In genomic region chr4:150957095-150957494, GRCh38 we compare ENCODE assay signal across 8 cellular contexts. TPM values are rescaled to one million over a fixed set of nuclear protein-coding genes. Genes with fewer than 3 reads are reported as not detected.
DNase-seq lines count a peak whose midpoint lies in the region; ATAC-seq and TF ChIP-seq lines count a peak whose summit lies in the region.
"Not testable (repeated sequence)": the region's sequence is repeated elsewhere in the genome, so short reads cannot be mapped to it uniquely, and the experiment has no call there.

No MANE protein-coding gene starts in this region.

- not testable (repeated sequence) for TF ChIP-seq CTCF in RWPE2 (IDR thresholded peaks at IDR 0.05; ENCODE audit: poor library complexity, severe bottlenecking); endodermal cell (conservative IDR thresholded peaks at IDR 0.05); foreskin keratinocyte (conservative IDR thresholded peaks at IDR 0.05)

- not testable (repeated sequence) for H3K9me3 ChIP-seq in RWPE2 (ENCODE audit: severe bottlenecking)
- peaks cover 71% of the 10 kb centered on the region for H3K9me3 ChIP-seq in endodermal cell (ENCODE audit: control insufficient read depth, low read length)

- H3K27me3 Mint-ChIP-seq in activated CD4-positive, alpha-beta memory T cell treated with anti-CD3 and anti-CD28 coated beads for 36 hours; activated T-cell treated with anti-CD3 and anti-CD28 coated beads, Interleukin-2, amount 50 U/mL, for 4 hours (ENCODE audit: low read depth); activated naive CD8-positive, alpha-beta T cell treated with anti-CD3 and anti-CD28 coated beads for 36 hours; endodermal cell (ENCODE audit: insufficient read depth); stimulated activated naive CD8-positive, alpha-beta T cell treated with anti-CD3 and anti-CD28 coated beads, Interleukin-15, Interleukin-2, amounts not matched to agents 100 ng/mL and 50 ng/mL, for 24 hours: not testable (repeated sequence)

- CTCF ChIA-PET in activated CD4-positive, alpha-beta memory T cell treated with anti-CD3 and anti-CD28 coated beads for 36 hours (lab: Charles Lee), result interaction anchor here (1.1 kb wide), 1 partner anchor 13 kb away, joined by 5 read pairs; no protein-coding TSS in a partner anchor

- not testable (repeated sequence) for H3K27me3 ChIP-seq in RWPE2 (ENCODE audit: insufficient read depth, poor library complexity, severe bottlenecking); endodermal cell (ENCODE audit: control insufficient read depth, insufficient read depth, low read length, poor library complexity, severe bottlenecking); foreskin keratinocyte

- H3K4me1 Mint-ChIP-seq in activated CD4-positive, alpha-beta memory T cell treated with anti-CD3 and anti-CD28 coated beads for 36 hours (ENCODE audit: low read depth), result peaks cover 48% of the 10 kb centered on the region
- peaks cover 31% of the 10 kb centered on the region for H3K4me1 Mint-ChIP-seq in activated T-cell treated with anti-CD3 and anti-CD28 coated beads, Interleukin-2, amount 50 U/mL, for 4 hours (ENCODE audit: low read depth)
- peaks cover 37% of the 10 kb centered on the region for H3K4me1 Mint-ChIP-seq in activated naive CD8-positive, alpha-beta T cell treated with anti-CD3 and anti-CD28 coated beads for 36 hours
- H3K4me1 Mint-ChIP-seq in endodermal cell, result not testable (repeated sequence)
- H3K4me1 Mint-ChIP-seq in stimulated activated naive CD8-positive, alpha-beta T cell treated with anti-CD3 and anti-CD28 coated beads, Interleukin-15, Interleukin-2, amounts not matched to agents 100 ng/mL and 50 ng/mL, for 24 hours (ENCODE audit: low read depth), result peaks cover 47% of the 10 kb centered on the region

- POLR2A ChIA-PET in activated CD4-positive, alpha-beta memory T cell treated with anti-CD3 and anti-CD28 coated beads for 36 hours (lab: Charles Lee), result interaction anchor here (0.6 kb wide), 1 partner anchor 35 kb away, joined by 3 read pairs; no protein-coding TSS in a partner anchor

- not testable (repeated sequence) for H3K4me3 ChIP-seq in RWPE2 (ENCODE audit: severe bottlenecking)
- peak overlapping the region; percentile 1 for H3K4me3 ChIP-seq in endodermal cell (ENCODE audit: low read length)

- ATAC-seq in RWPE2 (ENCODE audit: low read depth) (peak; percentile 19; the same call in 1 of the 3 replicates), foreskin keratinocyte (peak; percentile 86)
- peak; percentile 66 to 72 for ATAC-seq in activated T-cell treated with anti-CD3 and anti-CD28 coated beads, Interleukin-2, amount 50 U/mL, for 4 hours

- intact Hi-C loops in activated CD4-positive, alpha-beta memory T cell treated with anti-CD3 and anti-CD28 coated beads for 36 hours (cut with micrococcal nuclease), result not testable (repeated sequence)

- not testable (repeated sequence) for H3K36me3 ChIP-seq in RWPE2 (ENCODE audit: low read depth)
- peaks cover 14% of the 10 kb centered on the region for H3K36me3 ChIP-seq in endodermal cell (ENCODE audit: control insufficient read depth, insufficient read depth, low read length)

- peak overlapping the region; percentile 19 for H3K27ac Mint-ChIP-seq in activated CD4-positive, alpha-beta memory T cell treated with anti-CD3 and anti-CD28 coated beads for 36 hours
- peak overlapping the region; percentile 53 for H3K27ac Mint-ChIP-seq in activated naive CD8-positive, alpha-beta T cell treated with anti-CD3 and anti-CD28 coated beads for 36 hours
- not testable (repeated sequence) for H3K27ac Mint-ChIP-seq in endodermal cell
- peak overlapping the region; percentile 61 for H3K27ac Mint-ChIP-seq in stimulated activated naive CD8-positive, alpha-beta T cell treated with anti-CD3 and anti-CD28 coated beads, Interleukin-15, Interleukin-2, amounts not matched to agents 100 ng/mL and 50 ng/mL, for 24 hours

- peaks cover 27% of the 10 kb centered on the region for H3K9me3 Mint-ChIP-seq in activated CD4-positive, alpha-beta memory T cell treated with anti-CD3 and anti-CD28 coated beads for 36 hours
- not testable (repeated sequence) for H3K9me3 Mint-ChIP-seq in activated T-cell treated with anti-CD3 and anti-CD28 coated beads, Interleukin-2, amount 50 U/mL, for 4 hours; stimulated activated naive CD8-positive, alpha-beta T cell treated with anti-CD3 and anti-CD28 coated beads, Interleukin-15, Interleukin-2, amounts not matched to agents 100 ng/mL and 50 ng/mL, for 24 hours
- H3K9me3 Mint-ChIP-seq in activated naive CD8-positive, alpha-beta T cell treated with anti-CD3 and anti-CD28 coated beads for 36 hours, result peaks cover 21% of the 10 kb centered on the region
- peaks cover 72% of the 10 kb centered on the region for H3K9me3 Mint-ChIP-seq in endodermal cell

- H3K4me1 ChIP-seq in RWPE2 (ENCODE audit: insufficient read depth, poor library complexity, severe bottlenecking); endodermal cell (ENCODE audit: control insufficient read depth, insufficient read depth, low read length); foreskin keratinocyte: not testable (repeated sequence)

- H3K27ac ChIP-seq in RWPE2 (ENCODE audit: poor library complexity, severe bottlenecking); endodermal cell (ENCODE audit: low read depth, low read length): not testable (repeated sequence)
- H3K27ac ChIP-seq in foreskin keratinocyte, result peak overlapping the region; percentile 43

- not testable (repeated sequence) for DNase-seq in RWPE2 (ENCODE audit: low spot score); activated T-cell treated with anti-CD3 and anti-CD28 coated beads, Interleukin-2, amount 50 U/mL, for 4 hours; activated naive CD8-positive, alpha-beta T cell treated with anti-CD3 and anti-CD28 coated beads for 36 hours; endodermal cell
- peak; percentile 25 for DNase-seq in activated CD4-positive, alpha-beta memory T cell treated with anti-CD3 and anti-CD28 coated beads for 36 hours
- DNase-seq in foreskin keratinocyte, result peak; percentile 61 to 78
- DNase-seq in stimulated activated CD4-positive, alpha-beta T cell treated with anti-CD3 and anti-CD28 coated beads, Interleukin-15, amount 100 ng/mL, for 24 hours, result peak; percentile 43

- WGBS in endodermal cell (ENCODE audit: insufficient coverage in 1 of 2, insufficient read length in 1 of 2), 2 experiments, result 100% methylated on average over 1 of the region's 1 CpG; no CpG with 5 or more reads in 1 of the 2 experiments

- H3K4me3 Mint-ChIP-seq in activated CD4-positive, alpha-beta memory T cell treated with anti-CD3 and anti-CD28 coated beads for 36 hours; activated T-cell treated with anti-CD3 and anti-CD28 coated beads, Interleukin-2, amount 50 U/mL, for 4 hours; activated naive CD8-positive, alpha-beta T cell treated with anti-CD3 and anti-CD28 coated beads for 36 hours; endodermal cell; stimulated activated naive CD8-positive, alpha-beta T cell treated with anti-CD3 and anti-CD28 coated beads, Interleukin-15, Interleukin-2, amounts not matched to agents 100 ng/mL and 50 ng/mL, for 24 hours: not testable (repeated sequence)

- H3K9ac ChIP-seq in endodermal cell (ENCODE audit: extremely low read depth, low read length, poor library complexity, severe bottlenecking), result not testable (repeated sequence)

- H3K36me3 Mint-ChIP-seq in activated CD4-positive, alpha-beta memory T cell treated with anti-CD3 and anti-CD28 coated beads for 36 hours, result peaks cover 34% of the 10 kb centered on the region
- H3K36me3 Mint-ChIP-seq in activated T-cell treated with anti-CD3 and anti-CD28 coated beads, Interleukin-2, amount 50 U/mL, for 4 hours (ENCODE audit: insufficient read depth), result peaks cover 15% of the 10 kb centered on the region
- H3K36me3 Mint-ChIP-seq in activated naive CD8-positive, alpha-beta T cell treated with anti-CD3 and anti-CD28 coated beads for 36 hours, result peaks cover 53% of the 10 kb centered on the region
- peaks cover 58% of the 10 kb centered on the region for H3K36me3 Mint-ChIP-seq in endodermal cell (ENCODE audit: low read depth)
- peaks cover 33% of the 10 kb centered on the region for H3K36me3 Mint-ChIP-seq in stimulated activated naive CD8-positive, alpha-beta T cell treated with anti-CD3 and anti-CD28 coated beads, Interleukin-15, Interleukin-2, amounts not matched to agents 100 ng/mL and 50 ng/mL, for 24 hours (ENCODE audit: low read depth)

RNA-seq across cellular contexts. Expression of gene LRBA, which starts 58.0 kb away (rescaled TPM):
- 10 to 100 TPM; 62.4 to 63.7 TPM for total RNA-seq in activated CD4-positive, alpha-beta memory T cell treated with anti-CD3 and anti-CD28 coated beads for 36 hours
- total RNA-seq in activated T-cell treated with anti-CD3 and anti-CD28 coated beads, Interleukin-2, amount 50 U/mL, for 4 hours, result 10 to 100 TPM; 52.0 to 68.5 (median 63.6) TPM
- 10 to 100 TPM; 52.5 to 61.2 TPM for total RNA-seq in activated naive CD8-positive, alpha-beta T cell treated with anti-CD3 and anti-CD28 coated beads for 36 hours
- total RNA-seq in endodermal cell (10 to 100 TPM; 77.3 to 95.9 TPM), foreskin keratinocyte (40.1 and 44.1 TPM in 2 replicates)
- polyA plus RNA-seq in endodermal cell (2013, experiment 1 of 2), result 23.5 TPM
- polyA plus RNA-seq in endodermal cell (2013, experiment 2 of 2), result 24.7 TPM
- 10.2 and 11.6 TPM in 2 replicates for polyA plus RNA-seq in foreskin keratinocyte

Comparison
In these comparisons a context has a peak if more than half of its experiments do, and no peak if none do; other contexts are left out.
1. ATAC-seq: peak in every context shown above with its lines; median percentile 86 in foreskin keratinocyte; 69 in activated T-cell treated with anti-CD3 and anti-CD28 coated beads, Interleukin-2, amount 50 U/mL, for 4 hours; 19 in RWPE2.